ENCODE assay signal across 7 cellular contexts in genomic region chr15:75202251-75203016, GRCh38. TPM values are rescaled to one million over a fixed set of nuclear protein-coding genes. Genes with fewer than 3 reads are reported as not detected.
A peak's percentile ranks its signal among the peaks of the same experiment; 100 is the strongest.
DNase-seq lines count a peak whose midpoint lies in the region; FAIRE-seq and TF ChIP-seq lines count a peak whose summit lies in the region.

No MANE protein-coding gene starts in this region.

- TF ChIP-seq CTCF in HFF-Myc (IDR thresholded peaks at IDR 0.05; ENCODE audit: low read depth, low read length, missing control alignments) = no peak

- DNase-seq in GM12892 (ENCODE audit: insufficient read length) = peak; percentile 82
- DNase-seq in HFF-Myc (ENCODE audit: extremely low read depth, low read depth) = no peak
- DNase-seq in NCI-H2171 treated with DMSO at 0.1 percent for 48 hours (lab: John Stamatoyannopoulos, UW) = peak; percentile 57
- DNase-seq in activated CD4-positive, alpha-beta T cell treated with anti-CD3 and anti-CD28 coated beads, Interleukin-2, amount 50 U/mL, for 48 hours = peak; percentile 85 to 87
- DNase-seq in medulla oblongata (ENCODE audit: extremely low spot score) = peak; percentile 43
- DNase-seq in stimulated activated CD8-positive, alpha-beta memory T cell treated with anti-CD3 and anti-CD28 coated beads, Interleukin-15, amount 100 ng/mL, for 1 hour (ENCODE audit: low read depth) = peak; percentile 59

- peak overlapping the region; percentile 87 for H3K27ac ChIP-seq in duodenal mucosa (ENCODE audit: low read depth, low read length)

- peaks cover 53 to 65% of the 10 kb centered on the region in 2 donors for H3K4me1 ChIP-seq in duodenal mucosa (ENCODE audit: control insufficient read depth in 1 of 2, insufficient read depth in 2 of 2, low read length in 2 of 2)

- peaks cover 4 to 19% of the 10 kb centered on the region in 2 donors for H3K36me3 ChIP-seq in duodenal mucosa (ENCODE audit: control insufficient read depth in 1 of 2, insufficient read depth in 2 of 2, low read length in 2 of 2)

- H3K27me3 ChIP-seq in duodenal mucosa (ENCODE audit: control insufficient read depth in 1 of 2, insufficient read depth in 2 of 2, low read length in 2 of 2) = no peaks in the 10 kb centered on the region

- FAIRE-seq in GM12892 (lab: Jason Lieb, UNC) = peak; percentile 87

- peak overlapping the region; percentile 60 to 78 for H3K9ac ChIP-seq in duodenal mucosa (ENCODE audit: low read depth in 1 of 2, low read length in 2 of 2)

- peak overlapping the region; percentile 98 for H3K4me3 ChIP-seq in HFF-Myc (replicated peaks; ENCODE audit: low read depth, low read length)
- peak overlapping the region; percentile 86 to 93 for H3K4me3 ChIP-seq in duodenal mucosa (ENCODE audit: low read depth in 1 of 2, low read length in 2 of 2)

- no peaks in the 10 kb centered on the region for H3K9me3 ChIP-seq in duodenal mucosa (ENCODE audit: control insufficient read depth in 1 of 2, low read length in 2 of 2)

- peak; percentile 63 for TF ChIP-seq POLR2A in GM12892 (IDR thresholded peaks at IDR 0.05; ENCODE audit: low read depth, low read length)

RNA-seq across cellular contexts. Expression of gene C15orf39, which starts 0.8 kb away (rescaled TPM):
- polyA plus RNA-seq in GM12892 (2012; ENCODE audit: missing spikeins) = 16.9 TPM

RNA-seq across cellular contexts. Expression of gene GOLGA6C, which starts 55.7 kb away (rescaled TPM):
- polyA plus RNA-seq in GM12892 (2012; ENCODE audit: missing spikeins) = not detected
